14 cellular contexts compared by ENCODE assay signal in genomic region chr2:229553091-229553490, GRCh38.
"Had no signal": no experiment of that assay in that cellular context is flagged by ENCODE, and none has a peak within 500 bp of the region (broad histone marks: within the 10 kb centered on the region; RNA-seq: fewer than 3 reads in every experiment).

No MANE protein-coding gene starts in this region.

- H3K27me3 Mint-ChIP-seq: activated CD4-positive, alpha-beta T cell treated with anti-CD3 and anti-CD28 coated beads, Interleukin-2, amount 10 ng/mL, durations not matched to agents 24 days and 14 days had no signal

- H3K27ac Mint-ChIP-seq: activated B cell treated with CpG ODN at 0.5 μM for 24 hours; activated CD4-positive, alpha-beta T cell treated with anti-CD3 and anti-CD28 coated beads, Interleukin-2, amount 10 ng/mL, durations not matched to agents 24 days and 14 days; T-helper 17 cell; type B pancreatic cell had no signal

- H3K4me1 Mint-ChIP-seq: activated B cell treated with CpG ODN at 0.5 μM for 24 hours; activated CD4-positive, alpha-beta T cell treated with anti-CD3 and anti-CD28 coated beads, Interleukin-2, amount 10 ng/mL, durations not matched to agents 24 days and 14 days; T-helper 17 cell had no signal

- H3K9me3 Mint-ChIP-seq: activated B cell treated with CpG ODN at 0.5 μM for 24 hours; activated CD4-positive, alpha-beta T cell treated with anti-CD3 and anti-CD28 coated beads, Interleukin-2, amount 10 ng/mL, durations not matched to agents 24 days and 14 days; type B pancreatic cell had no signal

- H3K4me3 Mint-ChIP-seq: activated B cell treated with CpG ODN at 0.5 μM for 24 hours; activated CD4-positive, alpha-beta T cell treated with anti-CD3 and anti-CD28 coated beads, Interleukin-2, amount 10 ng/mL, durations not matched to agents 24 days and 14 days; T-helper 17 cell; type B pancreatic cell had no signal

- DNase-seq: activated B cell treated with CpG ODN at 0.5 μM for 24 hours; activated CD4-positive, alpha-beta T cell treated with anti-CD3 and anti-CD28 coated beads, Interleukin-2, amount 10 ng/mL, durations not matched to agents 24 days and 14 days; activated CD8-positive, alpha-beta memory T cell treated with anti-CD3 and anti-CD28 coated beads for 24 hours; activated naive CD4-positive, alpha-beta T cell treated with anti-CD3 and anti-CD28 coated beads, Interleukin-2, amount 50 U/mL, for 16 hours; effector CD8-positive, alpha-beta T cell; heart right ventricle; kidney glomerular epithelial cell; mesendoderm; stimulated activated CD4-positive, alpha-beta T cell treated with anti-CD3 and anti-CD28 coated beads, Interleukin-2, amount 100 ng/mL, for 48 hours; stimulated activated naive CD4-positive, alpha-beta T cell treated with Interleukin-2 at 50 U/mL for 16 hours; T-helper 17 cell had no signal

- ATAC-seq: heart right ventricle, T-helper 17 cell had no signal

- H3K4me3 ChIP-seq: coronary artery, heart right ventricle, suprapubic skin had no signal

- H3K36me3 Mint-ChIP-seq: type B pancreatic cell had no signal
